Comparison of ENCODE assay signal across 1 cellular context in the genomic region with DNA sequence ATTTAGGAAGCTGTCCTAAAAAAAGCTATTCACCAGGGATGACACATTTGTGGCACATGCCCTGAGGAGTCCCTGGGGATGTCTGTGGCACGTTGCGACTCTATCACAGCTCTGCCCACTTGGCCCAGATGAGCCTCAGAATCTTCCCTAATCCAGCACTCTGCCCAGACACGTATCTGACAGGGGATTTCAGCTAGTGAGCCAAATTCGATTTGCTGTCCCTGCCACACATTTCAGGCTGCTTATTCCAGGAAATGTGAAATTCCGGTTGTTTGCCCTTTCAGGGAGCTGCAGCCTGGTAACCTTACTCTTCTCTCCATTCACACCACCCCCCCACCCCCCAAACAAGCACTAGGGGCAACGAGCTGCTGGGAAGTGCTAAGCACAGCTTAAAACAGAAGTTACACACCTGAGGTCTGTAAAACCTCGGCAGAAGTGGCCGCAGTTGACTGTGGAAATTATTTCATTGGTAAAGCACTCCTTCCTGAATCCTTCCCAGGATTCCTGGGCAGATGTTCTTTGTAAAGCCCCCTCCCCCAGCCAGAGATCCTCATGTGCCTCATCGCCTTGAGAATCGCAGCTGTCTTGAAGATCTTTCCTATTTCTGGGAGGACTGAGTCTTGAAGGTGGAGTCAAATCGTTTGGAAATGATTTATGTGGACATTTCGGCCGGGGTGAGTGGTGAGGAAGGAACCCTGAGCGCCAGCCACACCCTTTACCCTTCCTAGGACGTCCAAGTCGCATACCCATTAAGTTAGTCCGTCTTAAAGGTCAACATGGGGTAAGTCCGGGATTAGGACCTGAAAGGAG.
TF ChIP-seq lines count a peak whose summit lies in the region.

No MANE protein-coding gene starts in this region.

TF ChIP-seq in IMR-90, 13 proteins besides CTCF, POLR2A, EP300 and RAD21:
- TF ChIP-seq CHD1 (IDR thresholded peaks at IDR 0.05; ENCODE audit: low read depth, low read length) (no peak), ELK1 (IDR thresholded peaks at IDR 0.05; ENCODE audit: borderline replicate concordance, low read depth, low read length) (no peak), MAZ (IDR thresholded peaks at IDR 0.05; ENCODE audit: borderline replicate concordance, low read depth, low read length) (no peak), RCOR1 (IDR thresholded peaks at IDR 0.05; ENCODE audit: insufficient replicate concordance, low read length) (no peak), NFE2L2 (IDR thresholded peaks at IDR 0.05; ENCODE audit: low read depth, low read length) (no peak), MAFK (IDR thresholded peaks at IDR 0.05; ENCODE audit: low read depth, low read length) (no peak), FOS (IDR thresholded peaks at IDR 0.05; ENCODE audit: low read depth, low read length) (no peak), MXI1 (IDR thresholded peaks at IDR 0.05; ENCODE audit: borderline replicate concordance, low read depth, low read length) (no peak), RFX5 (IDR thresholded peaks at IDR 0.05; ENCODE audit: low read depth, low read length) (no peak), SMC3 (IDR thresholded peaks at IDR 0.05; ENCODE audit: low read depth, low read length) (no peak), CEBPB (IDR thresholded peaks at IDR 0.05; ENCODE audit: low read depth, low read length) (no peak), BHLHE40 (IDR thresholded peaks at IDR 0.05; ENCODE audit: low read depth, low read length) (no peak)
- TF ChIP-seq, protein P1, sequence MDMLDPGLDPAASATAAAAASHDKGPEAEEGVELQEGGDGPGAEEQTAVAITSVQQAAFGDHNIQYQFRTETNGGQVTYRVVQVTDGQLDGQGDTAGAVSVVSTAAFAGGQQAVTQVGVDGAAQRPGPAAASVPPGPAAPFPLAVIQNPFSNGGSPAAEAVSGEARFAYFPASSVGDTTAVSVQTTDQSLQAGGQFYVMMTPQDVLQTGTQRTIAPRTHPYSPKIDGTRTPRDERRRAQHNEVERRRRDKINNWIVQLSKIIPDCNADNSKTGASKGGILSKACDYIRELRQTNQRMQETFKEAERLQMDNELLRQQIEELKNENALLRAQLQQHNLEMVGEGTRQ (IDR thresholded peaks at IDR 0.05; ENCODE audit: low read depth, low read length): no peak
